In genomic region chr11:116694017-116694725, GRCh38 we compare ENCODE assay signal across 1 cellular context.
TF ChIP-seq lines count a peak whose summit lies in the region.

No MANE protein-coding gene starts in this region.

TF ChIP-seq in IMR-90, 13 proteins besides CTCF, POLR2A, EP300 and RAD21:
- TF ChIP-seq MAZ (IDR thresholded peaks at IDR 0.05; ENCODE audit: borderline replicate concordance, low read depth, low read length) = no peak
- no peak for TF ChIP-seq MXI1 (IDR thresholded peaks at IDR 0.05; ENCODE audit: borderline replicate concordance, low read depth, low read length)
- no peak for TF ChIP-seq BHLHE40 (IDR thresholded peaks at IDR 0.05; ENCODE audit: low read depth, low read length)
- TF ChIP-seq ELK1 (IDR thresholded peaks at IDR 0.05; ENCODE audit: borderline replicate concordance, low read depth, low read length) = no peak
- TF ChIP-seq CEBPB (IDR thresholded peaks at IDR 0.05; ENCODE audit: low read depth, low read length) = no peak
- no peak for TF ChIP-seq RCOR1 (IDR thresholded peaks at IDR 0.05; ENCODE audit: insufficient replicate concordance, low read length)
- TF ChIP-seq NFE2L2 (IDR thresholded peaks at IDR 0.05; ENCODE audit: low read depth, low read length) = no peak
- no peak for TF ChIP-seq SMC3 (IDR thresholded peaks at IDR 0.05; ENCODE audit: low read depth, low read length)
- TF ChIP-seq FOS (IDR thresholded peaks at IDR 0.05; ENCODE audit: low read depth, low read length) = no peak
- no peak for TF ChIP-seq RFX5 (IDR thresholded peaks at IDR 0.05; ENCODE audit: low read depth, low read length)
- no peak for TF ChIP-seq MAFK (IDR thresholded peaks at IDR 0.05; ENCODE audit: low read depth, low read length)
TF ChIP-seq in IMR-90: peak in this region for 0.
